ENCODE assay signal across 21 cellular contexts in genomic region chr11:129980086-129980485, GRCh38. TPM values are rescaled to one million over a fixed set of nuclear protein-coding genes. Genes with fewer than 3 reads are reported as not detected.
DNase-seq lines count a peak whose midpoint lies in the region; ATAC-seq, FAIRE-seq and TF ChIP-seq lines count a peak whose summit lies in the region.
"Had no signal": no experiment of that assay in that cellular context is flagged by ENCODE, and none has a peak within 500 bp of the region (broad histone marks: within the 10 kb centered on the region; RNA-seq: fewer than 3 reads in every experiment).

No MANE protein-coding gene starts in this region.

- H3K27me3 ChIP-seq in OCI-LY1 (ENCODE audit: insufficient read depth, low read length), result no peaks in the 10 kb centered on the region
- no peaks in the 10 kb centered on the region for H3K27me3 ChIP-seq in bronchial epithelial cell (ENCODE audit: control insufficient read depth, insufficient read depth, low read length)
- H3K27me3 ChIP-seq in dorsolateral prefrontal cortex, result no peaks in the 10 kb centered on the region
- H3K27me3 ChIP-seq: BLaER1 treated with 17β-estradiol and CSF1 and Interleukin-3, amounts not matched to agents 10 nM and 100 nM had no signal

- no peaks in the 10 kb centered on the region for H3F3A ChIP-seq in OCI-LY1 (ENCODE audit: insufficient read depth, low read length)

- peak overlapping the region; percentile 14 to 21 for H3K27ac Mint-ChIP-seq in effector memory CD8-positive, alpha-beta T cell
- H3K27ac Mint-ChIP-seq in activated CD4-positive, alpha-beta T cell treated with anti-CD3 and anti-CD28 coated beads, Interleukin-2, amount 10 ng/mL, durations not matched to agents 24 days and 14 days, result no peak overlapping the region
- H3K27ac Mint-ChIP-seq: B cell; CD4-positive, alpha-beta T cell; CD8-positive, alpha-beta T cell had no signal

- no peak for ATAC-seq in effector memory CD8-positive, alpha-beta T cell (replicated peaks)
- ATAC-seq: A549; CD8-positive, alpha-beta T cell had no signal

- H3K4me2 ChIP-seq in OCI-LY1 (ENCODE audit: low read length), result no peak overlapping the region
- H3K4me2 ChIP-seq: A549 had no signal

- no peaks in the 10 kb centered on the region for H3K27me3 Mint-ChIP-seq in effector memory CD8-positive, alpha-beta T cell
- H3K27me3 Mint-ChIP-seq in activated CD4-positive, alpha-beta T cell treated with anti-CD3 and anti-CD28 coated beads, Interleukin-2, amount 10 ng/mL, durations not matched to agents 24 days and 14 days, result no peaks in the 10 kb centered on the region
- H3K27me3 Mint-ChIP-seq: CD4-positive, alpha-beta T cell had no signal

- peak; percentile 93 for FAIRE-seq in bronchial epithelial cell (lab: Jason Lieb, UNC)
- FAIRE-seq: A549, D721Med, G401.6, GM12891 had no signal

- no peaks in the 10 kb centered on the region for H3K9me3 ChIP-seq in OCI-LY1 (ENCODE audit: low read length)
- H3K9me3 ChIP-seq: A549, Caco-2 had no signal

- no peak overlapping the region for H3K4me3 Mint-ChIP-seq in effector memory CD8-positive, alpha-beta T cell
- H3K4me3 Mint-ChIP-seq in activated CD4-positive, alpha-beta T cell treated with anti-CD3 and anti-CD28 coated beads, Interleukin-2, amount 10 ng/mL, durations not matched to agents 24 days and 14 days, result no peak overlapping the region
- H3K4me3 Mint-ChIP-seq: B cell; CD4-positive, alpha-beta T cell; CD8-positive, alpha-beta T cell had no signal

- H3K4me1 ChIP-seq in OCI-LY1 (ENCODE audit: insufficient read depth, low read length, severe bottlenecking), result peaks cover 30% of the 10 kb centered on the region
- H3K4me1 ChIP-seq: A549, Caco-2 had no signal

- no peaks in the 10 kb centered on the region for H3K79me2 ChIP-seq in OCI-LY1 (ENCODE audit: insufficient read depth, low read length)

- no peaks in the 10 kb centered on the region for H3K9me2 ChIP-seq in OCI-LY1 (ENCODE audit: low read depth, low read length)

- no peaks in the 10 kb centered on the region for H3K9me3 Mint-ChIP-seq in effector memory CD8-positive, alpha-beta T cell
- H3K9me3 Mint-ChIP-seq in activated CD4-positive, alpha-beta T cell treated with anti-CD3 and anti-CD28 coated beads, Interleukin-2, amount 10 ng/mL, durations not matched to agents 24 days and 14 days, result no peaks in the 10 kb centered on the region
- H3K9me3 Mint-ChIP-seq: CD4-positive, alpha-beta T cell; CD8-positive, alpha-beta T cell had no signal

- H3K4me3 ChIP-seq in OCI-LY1 (ENCODE audit: low read depth, low read length, poor library complexity, severe bottlenecking) (no peak overlapping the region), bronchial epithelial cell (ENCODE audit: low read depth, low read length) (no peak overlapping the region), dorsolateral prefrontal cortex (no peak overlapping the region)
- H3K4me3 ChIP-seq: A549; BLaER1 treated with 17β-estradiol and CSF1 and Interleukin-3, amounts not matched to agents 10 nM and 100 nM had no signal

- no peak for DNase-seq in bronchial epithelial cell (ENCODE audit: low read depth)
- no peak for DNase-seq in effector memory CD8-positive, alpha-beta T cell
- DNase-seq in GM19238 (ENCODE audit: insufficient read length, low spot score), result no peak
- DNase-seq in dorsolateral prefrontal cortex, result no peak
- DNase-seq in activated CD4-positive, alpha-beta T cell treated with anti-CD3 and anti-CD28 coated beads, Interleukin-2, amount 10 ng/mL, durations not matched to agents 24 days and 14 days, result no peak
- DNase-seq: AML-193; Calu3; CD4-positive, alpha-beta T cell; CD8-positive, alpha-beta T cell; DMS79 treated with DMSO at 0.1 percent for 48 hours; GF-D8 had no signal

- no peaks in the 10 kb centered on the region for H4K20me1 ChIP-seq in OCI-LY1 (ENCODE audit: insufficient read depth, low read length)
- H4K20me1 ChIP-seq: BLaER1 treated with 17β-estradiol and CSF1 and Interleukin-3, amounts not matched to agents 10 nM and 100 nM had no signal

- no peaks in the 10 kb centered on the region for H3K36me3 ChIP-seq in OCI-LY1 (ENCODE audit: insufficient read depth, low read length)
- H3K36me3 ChIP-seq in bronchial epithelial cell (ENCODE audit: control insufficient read depth, insufficient read depth, low read length), result no peaks in the 10 kb centered on the region

- no peak overlapping the region for H3K9ac ChIP-seq in OCI-LY1 (ENCODE audit: low read length)
- H3K9ac ChIP-seq: BLaER1 treated with 17β-estradiol and CSF1 and Interleukin-3, amounts not matched to agents 10 nM and 100 nM had no signal

- H3K27ac ChIP-seq in OCI-LY1 (ENCODE audit: low read depth, low read length, poor library complexity, severe bottlenecking) (peak overlapping the region; percentile 26), dorsolateral prefrontal cortex (no peak overlapping the region)
- H3K27ac ChIP-seq: 22Rv1, A549, C4-2B had no signal

- intact Hi-C loops in dorsolateral prefrontal cortex (cut with DNase I), result no loop called here
- intact Hi-C loops in activated CD4-positive, alpha-beta T cell treated with anti-CD3 and anti-CD28 coated beads, Interleukin-2, amount 10 ng/mL, durations not matched to agents 24 days and 14 days (cut with micrococcal nuclease), result no loop called here

- peaks cover 4% of the 10 kb centered on the region for H3K36me3 Mint-ChIP-seq in effector memory CD8-positive, alpha-beta T cell (ENCODE audit: insufficient read depth)
- peaks cover 2% of the 10 kb centered on the region for H3K36me3 Mint-ChIP-seq in activated CD4-positive, alpha-beta T cell treated with anti-CD3 and anti-CD28 coated beads, Interleukin-2, amount 10 ng/mL, durations not matched to agents 24 days and 14 days (ENCODE audit: low read depth)

- H2AFZ ChIP-seq in OCI-LY1 (ENCODE audit: low read length), result no peak overlapping the region

- no peak for TF ChIP-seq CTCF in OCI-LY1 (IDR thresholded peaks at IDR 0.05; ENCODE audit: low read length)
- TF ChIP-seq CTCF in bronchial epithelial cell (IDR thresholded peaks at IDR 0.05; ENCODE audit: insufficient read depth, low read length, severe bottlenecking), result no peak
- TF ChIP-seq CTCF in dorsolateral prefrontal cortex (IDR thresholded peaks at IDR 0.05 in 54 of 56, conservative IDR thresholded peaks at IDR 0.05 in 2 of 56; ENCODE audit: low read depth in 1 of 56, partially characterized antibody in 56 of 56), result no peak

- peaks cover 13 to 16% of the 10 kb centered on the region in 2 donors for H3K4me1 Mint-ChIP-seq in effector memory CD8-positive, alpha-beta T cell (ENCODE audit: low read depth in 2 of 2)
- no peaks in the 10 kb centered on the region for H3K4me1 Mint-ChIP-seq in activated CD4-positive, alpha-beta T cell treated with anti-CD3 and anti-CD28 coated beads, Interleukin-2, amount 10 ng/mL, durations not matched to agents 24 days and 14 days
- H3K4me1 Mint-ChIP-seq: B cell had no signal

RNA-seq across cellular contexts. Expression of gene PRDM10, which starts 22.5 kb away (rescaled TPM):
- 4.4 and 4.7 TPM in 2 replicates for total RNA-seq in bronchial epithelial cell
- 10 to 100 TPM; 11.0 to 30.1 (median 17.7) TPM for total RNA-seq in dorsolateral prefrontal cortex
- 15.9 and 16.1 TPM in 2 replicates for total RNA-seq in activated CD4-positive, alpha-beta T cell treated with anti-CD3 and anti-CD28 coated beads, Interleukin-2, amount 10 ng/mL, durations not matched to agents 24 days and 14 days
